1 cellular context compared by ENCODE assay signal in the genomic region with DNA sequence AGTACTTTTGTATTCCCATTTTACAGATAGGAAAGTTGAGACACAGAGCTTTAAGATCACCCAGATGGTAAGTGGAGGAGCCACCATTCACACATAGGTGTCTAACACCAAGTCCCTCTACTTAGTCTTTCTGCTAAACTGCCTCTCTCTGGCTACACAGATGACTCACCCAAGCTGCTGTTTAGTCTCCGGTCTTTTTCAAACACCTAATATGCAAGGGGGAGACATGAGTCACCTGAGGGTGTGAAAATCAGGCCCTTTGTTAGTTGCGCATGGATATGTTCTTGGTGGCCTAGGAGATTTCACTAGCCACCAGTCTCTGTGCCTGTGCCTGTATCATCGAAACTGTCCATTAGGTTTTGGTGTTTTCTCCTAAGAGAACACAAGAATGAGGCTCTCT.
TF ChIP-seq lines count a peak whose summit lies in the region.

No MANE protein-coding gene starts in this region.

TF ChIP-seq in GM12878, 131 proteins besides CTCF, POLR2A, EP300 and RAD21 (continued from another document):
- peak; percentile 44; the same call in 1 of the 2 replicates for TF ChIP-seq JUNB (IDR thresholded peaks at IDR 0.05)
- TF ChIP-seq MYC (IDR thresholded peaks at IDR 0.05; ENCODE audit: insufficient read depth, insufficient read length, insufficient replicate concordance, low read length, severe bottlenecking) = no peak
- TF ChIP-seq BHLHE40 (IDR thresholded peaks at IDR 0.05; ENCODE audit: borderline replicate concordance in 1 of 2, low read depth in 2 of 2, low read length in 1 of 2) = no peak
- no peak for TF ChIP-seq SMAD5 (IDR thresholded peaks at IDR 0.05; ENCODE audit: low read depth)
- TF ChIP-seq ATF2 (IDR thresholded peaks at IDR 0.05; ENCODE audit: low read length) = peak; percentile 28; the same call in 1 of the 2 replicates
